Comparison of ENCODE assay signal across 1 cellular context in the genomic region with DNA sequence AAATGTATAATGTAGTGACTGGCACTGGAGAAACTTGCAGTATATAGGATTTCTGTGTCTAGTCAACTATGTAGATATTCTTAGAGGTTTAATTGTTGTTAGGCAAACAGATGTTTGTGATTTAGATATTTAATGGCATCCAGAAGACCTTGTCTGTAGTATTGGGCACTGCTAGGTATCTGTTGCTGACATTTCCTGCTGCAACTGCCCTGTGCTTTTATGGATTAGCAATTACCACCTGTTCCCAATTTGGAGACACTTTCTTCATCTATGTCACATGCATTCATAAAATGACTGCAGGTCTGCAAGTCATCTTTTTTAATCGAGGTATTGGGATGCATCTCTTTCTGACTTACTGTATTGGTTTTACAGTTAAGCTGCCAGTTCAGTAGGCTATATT.
A peak's percentile ranks its signal among the peaks of the same experiment; 100 is the strongest.
TF ChIP-seq lines count a peak whose summit lies in the region.

No MANE protein-coding gene starts in this region.

TF ChIP-seq in SK-N-SH, 30 proteins besides CTCF, POLR2A, EP300 and RAD21 (continued from another document):
- TF ChIP-seq, protein P1, sequence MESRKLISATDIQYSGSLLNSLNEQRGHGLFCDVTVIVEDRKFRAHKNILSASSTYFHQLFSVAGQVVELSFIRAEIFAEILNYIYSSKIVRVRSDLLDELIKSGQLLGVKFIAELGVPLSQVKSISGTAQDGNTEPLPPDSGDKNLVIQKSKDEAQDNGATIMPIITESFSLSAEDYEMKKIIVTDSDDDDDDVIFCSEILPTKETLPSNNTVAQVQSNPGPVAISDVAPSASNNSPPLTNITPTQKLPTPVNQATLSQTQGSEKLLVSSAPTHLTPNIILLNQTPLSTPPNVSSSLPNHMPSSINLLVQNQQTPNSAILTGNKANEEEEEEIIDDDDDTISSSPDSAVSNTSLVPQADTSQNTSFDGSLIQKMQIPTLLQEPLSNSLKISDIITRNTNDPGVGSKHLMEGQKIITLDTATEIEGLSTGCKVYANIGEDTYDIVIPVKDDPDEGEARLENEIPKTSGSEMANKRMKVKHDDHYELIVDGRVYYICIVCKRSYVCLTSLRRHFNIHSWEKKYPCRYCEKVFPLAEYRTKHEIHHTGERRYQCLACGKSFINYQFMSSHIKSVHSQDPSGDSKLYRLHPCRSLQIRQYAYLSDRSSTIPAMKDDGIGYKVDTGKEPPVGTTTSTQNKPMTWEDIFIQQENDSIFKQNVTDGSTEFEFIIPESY (IDR thresholded peaks at IDR 0.05; ENCODE audit: borderline replicate concordance, low read depth): no peak
- TF ChIP-seq, protein P2, sequence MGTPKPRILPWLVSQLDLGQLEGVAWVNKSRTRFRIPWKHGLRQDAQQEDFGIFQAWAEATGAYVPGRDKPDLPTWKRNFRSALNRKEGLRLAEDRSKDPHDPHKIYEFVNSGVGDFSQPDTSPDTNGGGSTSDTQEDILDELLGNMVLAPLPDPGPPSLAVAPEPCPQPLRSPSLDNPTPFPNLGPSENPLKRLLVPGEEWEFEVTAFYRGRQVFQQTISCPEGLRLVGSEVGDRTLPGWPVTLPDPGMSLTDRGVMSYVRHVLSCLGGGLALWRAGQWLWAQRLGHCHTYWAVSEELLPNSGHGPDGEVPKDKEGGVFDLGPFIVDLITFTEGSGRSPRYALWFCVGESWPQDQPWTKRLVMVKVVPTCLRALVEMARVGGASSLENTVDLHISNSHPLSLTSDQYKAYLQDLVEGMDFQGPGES (IDR thresholded peaks at IDR 0.05; ENCODE audit: low read depth, low read length): no peak
- TF ChIP-seq MXI1 (IDR thresholded peaks at IDR 0.05; ENCODE audit: low read depth, low read length): no peak; the same call in 1 of the 2 replicates
- no peak for TF ChIP-seq SIN3A (IDR thresholded peaks at IDR 0.05; ENCODE audit: borderline replicate concordance, low read depth, low read length)
- peak; percentile 65; the same call in 1 of the 2 replicates for TF ChIP-seq GATA2 (CRISPR knock-in tag; IDR thresholded peaks at IDR 0.05)
- no peak for TF ChIP-seq JUND (IDR thresholded peaks at IDR 0.05)
